In genomic region chr20:60137657-60138245, GRCh38 we compare ENCODE assay signal across 7 cellular contexts.
DNase-seq lines count a peak whose midpoint lies in the region; ATAC-seq and TF ChIP-seq lines count a peak whose summit lies in the region.

No MANE protein-coding gene starts in this region.

- no peaks in the 10 kb centered on the region for H3K27me3 Mint-ChIP-seq in neural progenitor cell (ENCODE audit: insufficient read depth, low read depth)

- no peak overlapping the region for H3K27ac Mint-ChIP-seq in neural progenitor cell

- H3K27ac ChIP-seq in HL-60 (replicated peaks): peak overlapping the region; percentile 71
- no peak overlapping the region for H3K27ac ChIP-seq in effector memory CD4-positive, alpha-beta T cell (ENCODE audit: insufficient read depth, low read length, poor library complexity, severe bottlenecking)
- no peak overlapping the region for H3K27ac ChIP-seq in neural progenitor cell

- H3K4me3 ChIP-seq in GM06990 (replicated peaks; ENCODE audit: low read depth, low read length): no peak overlapping the region
- peak overlapping the region; percentile 15; the same call in 1 of the 2 replicates for H3K4me3 ChIP-seq in HL-60 (replicated peaks; ENCODE audit: insufficient read depth, low read length)
- H3K4me3 ChIP-seq in effector memory CD4-positive, alpha-beta T cell (ENCODE audit: insufficient read depth, low read depth, low read length, poor library complexity, severe bottlenecking): peak overlapping the region; percentile 26
- no peak overlapping the region for H3K4me3 ChIP-seq in neural progenitor cell

- H3K27me3 ChIP-seq in GM06990 (replicated peaks; ENCODE audit: control insufficient read depth, insufficient read depth, low read length) (no peaks in the 10 kb centered on the region), HL-60 (ENCODE audit: insufficient read depth, poor library complexity, severe bottlenecking) (no peaks in the 10 kb centered on the region), neural progenitor cell (no peaks in the 10 kb centered on the region)
- H3K27me3 ChIP-seq in effector memory CD4-positive, alpha-beta T cell (replicated peaks; ENCODE audit: control insufficient read depth, insufficient read depth, low read length, poor library complexity, severe bottlenecking): no peaks in the 10 kb centered on the region

- peak; percentile 13 for DNase-seq in GM06990 (ENCODE audit: extremely low read depth, insufficient read length)
- DNase-seq in HL-60 (ENCODE audit: low read depth in 1 of 2, low spot score in 1 of 2): peak in 1 of 2 experiments; percentile 81
- peak; percentile 24 for DNase-seq in SK-N-DZ (ENCODE audit: low spot score)
- DNase-seq in effector memory CD4-positive, alpha-beta T cell: peak in 1 of 3 donors; percentile 5
- peak; percentile 46 for DNase-seq in neural progenitor cell (ENCODE audit: low spot score)

- H3K4me2 ChIP-seq in neural progenitor cell: no peak overlapping the region

- H4K20me1 ChIP-seq in neural progenitor cell (ENCODE audit: low read depth): no peaks in the 10 kb centered on the region

- TF ChIP-seq CTCF in GM06990 (IDR thresholded peaks at IDR 0.05; ENCODE audit: insufficient read depth, low read length, poor library complexity, severe bottlenecking): peak; percentile 41
- peak; percentile 88 for TF ChIP-seq CTCF in HL-60 (IDR thresholded peaks at IDR 0.05; ENCODE audit: insufficient read depth, low read length)
- TF ChIP-seq CTCF in neural progenitor cell (IDR thresholded peaks at IDR 0.05): peak; percentile 68

- H3K4me1 ChIP-seq in effector memory CD4-positive, alpha-beta T cell (ENCODE audit: control insufficient read depth, insufficient read depth, low read length, poor library complexity, severe bottlenecking): peaks cover 2% of the 10 kb centered on the region
- H3K4me1 ChIP-seq in neural progenitor cell: no peaks in the 10 kb centered on the region

- H3K4me3 Mint-ChIP-seq in neural progenitor cell: no peak overlapping the region

- no peak overlapping the region for H2AFZ ChIP-seq in neural progenitor cell (replicated peaks)

- H3K79me2 ChIP-seq in neural progenitor cell (ENCODE audit: low read depth): no peaks in the 10 kb centered on the region

- no peak overlapping the region for H3K9ac ChIP-seq in neural progenitor cell

- H3K9me3 ChIP-seq in effector memory CD4-positive, alpha-beta T cell (ENCODE audit: control insufficient read depth, low read length): no peaks in the 10 kb centered on the region
- no peaks in the 10 kb centered on the region for H3K9me3 ChIP-seq in neural progenitor cell (ENCODE audit: low read depth)

- peaks cover 19% of the 10 kb centered on the region for H3K4me1 Mint-ChIP-seq in neural progenitor cell

- H3F3A ChIP-seq in neural progenitor cell (ENCODE audit: low read depth): no peaks in the 10 kb centered on the region

- no peaks in the 10 kb centered on the region for H3K36me3 Mint-ChIP-seq in neural progenitor cell

- ATAC-seq in GM19023 (IDR thresholded peaks at IDR 0.05; ENCODE audit: unreplicated experiment): no peak
- ATAC-seq in GM21825 (IDR thresholded peaks at IDR 0.05; ENCODE audit: unreplicated experiment): no peak

- no peaks in the 10 kb centered on the region for H3K9me3 Mint-ChIP-seq in neural progenitor cell

- H3K36me3 ChIP-seq in GM06990 (ENCODE audit: control insufficient read depth, insufficient read depth, low read length): no peaks in the 10 kb centered on the region
- no peaks in the 10 kb centered on the region for H3K36me3 ChIP-seq in effector memory CD4-positive, alpha-beta T cell (ENCODE audit: control insufficient read depth, insufficient read depth, low read length)
- no peaks in the 10 kb centered on the region for H3K36me3 ChIP-seq in neural progenitor cell

Comparison
In these comparisons a context has a peak if more than half of its experiments do, and no peak if none do; other contexts are left out.
1. H3K4me3 ChIP-seq: peak in HL-60 (single experiment) and effector memory CD4-positive, alpha-beta T cell (single experiment); none in GM06990 (single experiment) and neural progenitor cell (single experiment).
2. Peak in every context shown above with its lines, with median percentiles within 50 percentile points of each other: CTCF ChIP-seq.